Comparison of ENCODE assay signal across 8 cellular contexts in genomic region chr2:72915907-72916742, GRCh38. TPM values are rescaled to one million over a fixed set of nuclear protein-coding genes. Genes with fewer than 3 reads are reported as not detected.
A peak's percentile ranks its signal among the peaks of the same experiment; 100 is the strongest.
DNase-seq lines count a peak whose midpoint lies in the region; ATAC-seq and TF ChIP-seq lines count a peak whose summit lies in the region.

No MANE protein-coding gene starts in this region.

- H3K4me3 ChIP-seq in Caco-2 (ENCODE audit: low read depth, low read length) (peak overlapping the region; percentile 61), Peyer's patch (peak overlapping the region; percentile 18 to 60 (median 48)), colonic mucosa (peak overlapping the region; percentile 41), testis (peak overlapping the region; percentile 25 to 36)

- ATAC-seq in GM19324 (IDR thresholded peaks at IDR 0.05; ENCODE audit: low FRiP score, unreplicated experiment): peak; percentile 73
- ATAC-seq in HG03280 (IDR thresholded peaks at IDR 0.05; ENCODE audit: unreplicated experiment): peak; percentile 57

- no peak for TF ChIP-seq CTCF in Caco-2 (IDR thresholded peaks at IDR 0.05; ENCODE audit: insufficient read depth in 1 of 2, low read depth in 1 of 2, low read length in 1 of 2, severe bottlenecking in 1 of 2, unreplicated experiment in 1 of 2)
- TF ChIP-seq CTCF in Peyer's patch (IDR thresholded peaks at IDR 0.05): no peak
- no peak for TF ChIP-seq CTCF in colonic mucosa (IDR thresholded peaks at IDR 0.05)
- TF ChIP-seq CTCF in testis (IDR thresholded peaks at IDR 0.05): no peak

- no peaks in the 10 kb centered on the region for H3K9me3 Mint-ChIP-seq in Caco-2 (ENCODE audit: unreplicated experiment)

- H3K4me3 Mint-ChIP-seq in Caco-2 (ENCODE audit: unreplicated experiment): peak overlapping the region; percentile 83

- peaks cover 4% of the 10 kb centered on the region for H3K27me3 ChIP-seq in Caco-2 (replicated peaks; ENCODE audit: control insufficient read depth, insufficient read depth, low read length)
- peaks cover 0 to 72% of the 10 kb centered on the region in 2 donors for H3K27me3 ChIP-seq in Peyer's patch
- peaks cover 85% of the 10 kb centered on the region for H3K27me3 ChIP-seq in colonic mucosa
- peaks cover 16% of the 10 kb centered on the region for H3K27me3 ChIP-seq in testis

- H3K36me3 ChIP-seq in Caco-2 (ENCODE audit: control insufficient read depth, insufficient read depth, low read length) (no peaks in the 10 kb centered on the region), Peyer's patch (no peaks in the 10 kb centered on the region), colonic mucosa (no peaks in the 10 kb centered on the region), testis (ENCODE audit: low read depth, missing control alignments) (no peaks in the 10 kb centered on the region)

- CTCF ChIA-PET in Caco-2 (lab: Charles Lee): interaction anchor here (0.7 to 3.1 kb wide), 4 partner anchors 18 to 134 kb away, joined by 3 to 18 read pairs (median 8); partner anchors contain the start of gene SPR

- H3K27me3 Mint-ChIP-seq in Caco-2 (ENCODE audit: insufficient read depth, unreplicated experiment): peaks cover 34% of the 10 kb centered on the region

- WGBS in testis, 2 donors: 1 to 4% methylated on average over 4 to 72 of the region's 86 CpGs

- POLR2A ChIA-PET in Caco-2 (lab: Charles Lee): no interaction called here

- BruUV-seq in Caco-2 (replicated peaks; lab: Mats Ljungman, UMichigan): no TSS peak

- TF ChIP-seq POLR2A in Peyer's patch (IDR thresholded peaks at IDR 0.05) (peak in 1 of 2 donors; percentile 13), testis (IDR thresholded peaks at IDR 0.05) (no peak)

- H3K4me1 Mint-ChIP-seq in Caco-2 (ENCODE audit: low read depth, unreplicated experiment): no peaks in the 10 kb centered on the region

- H3K9me3 ChIP-seq in Caco-2 (no peaks in the 10 kb centered on the region), Peyer's patch (no peaks in the 10 kb centered on the region), colonic mucosa (no peaks in the 10 kb centered on the region), testis (no peaks in the 10 kb centered on the region)

- H3K36me3 Mint-ChIP-seq in Caco-2 (ENCODE audit: insufficient read depth, unreplicated experiment): no peaks in the 10 kb centered on the region

- H3K27ac ChIP-seq in Peyer's patch: no peak overlapping the region
- H3K27ac ChIP-seq in colonic mucosa: no peak overlapping the region
- no peak overlapping the region for H3K27ac ChIP-seq in testis

- DNase-seq in Caco-2: peak; percentile 84 to 87
- DNase-seq in Peyer's patch: peak in 2 of 3 donors; percentile 77 to 83
- peak; percentile 76 for DNase-seq in colonic mucosa
- DNase-seq in lung microvascular endothelial cell (ENCODE audit: low read depth in 2 of 2): peak; percentile 32 to 33
- peak; percentile 52 for DNase-seq in testis
- no peak for DNase-seq in foreskin melanocyte

- peak overlapping the region in 1 of 2 donors; percentile 40 for H3K9ac ChIP-seq in colonic mucosa (ENCODE audit: low read depth in 2 of 2, low read length in 2 of 2)

- H3K27ac Mint-ChIP-seq in Caco-2 (ENCODE audit: unreplicated experiment): no peak overlapping the region

- intact Hi-C loops in Caco-2 (cut with micrococcal nuclease; ENCODE audit: unreplicated experiment): loop anchor here (1.0 to 5.0 kb wide), 2 partner anchors 29 to 196 kb away; partner anchors contain the start of genes RAB11FIP5 and SPR
- intact Hi-C loops in colonic mucosa (cut with DNase I): no loop called here
- intact Hi-C loops in testis (cut with DNase I; ENCODE audit: low total_unique reads): no loop called here

- H3K4me1 ChIP-seq in Caco-2: peaks cover 19% of the 10 kb centered on the region; the same call in 1 of the 2 replicates
- H3K4me1 ChIP-seq in Peyer's patch: peaks cover 3 to 53% (median 38%) of the 10 kb centered on the region in 4 donors
- peaks cover 34% of the 10 kb centered on the region for H3K4me1 ChIP-seq in colonic mucosa
- H3K4me1 ChIP-seq in testis: peaks cover 25% of the 10 kb centered on the region

RNA-seq across cellular contexts. Expression of gene EMX1, which starts 1.2 kb away (rescaled TPM):
- total RNA-seq in Caco-2 (2022) (2.6 and 3.6 TPM in 2 replicates), Peyer's patch (10 to 100 TPM in 1 of 4 donors, 1 to 10 TPM in 2, not detected in 1; 1.1 to 10.0 (median 3.4) TPM), colonic mucosa (1 to 10 TPM; 1.1 to 2.0 TPM), lung microvascular endothelial cell (not detected in 2 replicates), testis (10 to 100 TPM; 11.3 to 13.2 TPM)
- polyA plus RNA-seq in testis (ENCODE audit: insufficient read depth, low read depth, low replicate concordance): 4.5 TPM

RNA-seq across cellular contexts. Expression of gene SPR, which starts 28.9 kb away (rescaled TPM):
- 49.6 and 51.5 TPM in 2 replicates for total RNA-seq in Caco-2 (2022)
- total RNA-seq in Peyer's patch: 10 to 100 TPM; 28.1 to 66.0 (median 52.1) TPM
- total RNA-seq in colonic mucosa: 100 to 1,000 TPM in 1 of 2 donors, 10 to 100 TPM in 1; 79.6 to 129 TPM
- 37.7 and 51.6 TPM in 2 replicates for total RNA-seq in lung microvascular endothelial cell
- total RNA-seq in testis: 10 to 100 TPM; 21.7 to 27.6 TPM
- polyA plus RNA-seq in testis (ENCODE audit: insufficient read depth, low read depth, low replicate concordance): 15.7 TPM
